ENCODE assay signal across 17 cellular contexts in genomic region chr6:101015541-101015940, GRCh38.
A peak's percentile ranks its signal among the peaks of the same experiment; 100 is the strongest.
DNase-seq lines count a peak whose midpoint lies in the region; ATAC-seq and TF ChIP-seq lines count a peak whose summit lies in the region.
"Had no signal": no experiment of that assay in that cellular context is flagged by ENCODE, and none has a peak within 500 bp of the region (broad histone marks: within the 10 kb centered on the region; RNA-seq: fewer than 3 reads in every experiment).

No MANE protein-coding gene starts in this region.

- peaks cover 0 to 20% (median 5%) of the 10 kb centered on the region in 4 donors for H3K4me1 ChIP-seq in liver (ENCODE audit: control insufficient read depth in 4 of 4, insufficient read depth in 4 of 4, low read length in 3 of 4)

- H3K36me3 ChIP-seq in WERI-Rb-1 (no peaks in the 10 kb centered on the region), liver (ENCODE audit: control insufficient read depth in 4 of 4, insufficient read depth in 3 of 4, low read depth in 1 of 4, low read length in 3 of 4) (no peaks in the 10 kb centered on the region)
- H3K36me3 ChIP-seq: BLaER1 treated with 17β-estradiol and CSF1 and Interleukin-3, amounts not matched to agents 10 nM and 100 nM had no signal

- TF ChIP-seq RAD21 in liver (IDR thresholded peaks at IDR 0.05), result peak; percentile 41 to 50

- H3K27me3 Mint-ChIP-seq in activated T-helper 2 cell treated with anti-CD3 and anti-CD28 coated beads, Interferon-gamma antibody, Interleukin-2, Interleukin-4, amounts not matched to agents 10 μg/mL and 5 μg/mL and 100 μg/mL, durations not matched to agents 14 hours and 24 hours and 36 hours (ENCODE audit: low read depth), result no peaks in the 10 kb centered on the region
- no peaks in the 10 kb centered on the region for H3K27me3 Mint-ChIP-seq in activated CD4-positive, alpha-beta memory T cell treated with anti-CD3 and anti-CD28 coated beads, Interleukin-2, amount 10 ng/mL, durations not matched to agents 7 days and 5 days
- H3K27me3 Mint-ChIP-seq: B cell had no signal

- ATAC-seq in GM18858 (IDR thresholded peaks at IDR 0.05; ENCODE audit: unreplicated experiment), result no peak
- ATAC-seq: CD8-positive, alpha-beta T cell; GM12878 had no signal

- H3K36me3 Mint-ChIP-seq in activated T-helper 2 cell treated with anti-CD3 and anti-CD28 coated beads, Interferon-gamma antibody, Interleukin-2, Interleukin-4, amounts not matched to agents 10 μg/mL and 5 μg/mL and 100 μg/mL, durations not matched to agents 14 hours and 24 hours and 36 hours (ENCODE audit: low read depth), result no peaks in the 10 kb centered on the region
- no peaks in the 10 kb centered on the region for H3K36me3 Mint-ChIP-seq in activated CD4-positive, alpha-beta memory T cell treated with anti-CD3 and anti-CD28 coated beads, Interleukin-2, amount 10 ng/mL, durations not matched to agents 7 days and 5 days (ENCODE audit: low read depth)
- H3K36me3 Mint-ChIP-seq: CD8-positive, alpha-beta T cell had no signal

- intact Hi-C loops in activated T-helper 2 cell treated with anti-CD3 and anti-CD28 coated beads, Interferon-gamma antibody, Interleukin-2, Interleukin-4, amounts not matched to agents 10 μg/mL and 5 μg/mL and 100 μg/mL, durations not matched to agents 14 hours and 24 hours and 36 hours (cut with micrococcal nuclease), result no loop called here

- H3K9me3 Mint-ChIP-seq in activated T-helper 2 cell treated with anti-CD3 and anti-CD28 coated beads, Interferon-gamma antibody, Interleukin-2, Interleukin-4, amounts not matched to agents 10 μg/mL and 5 μg/mL and 100 μg/mL, durations not matched to agents 14 hours and 24 hours and 36 hours, result no peaks in the 10 kb centered on the region
- no peaks in the 10 kb centered on the region for H3K9me3 Mint-ChIP-seq in activated CD4-positive, alpha-beta memory T cell treated with anti-CD3 and anti-CD28 coated beads, Interleukin-2, amount 10 ng/mL, durations not matched to agents 7 days and 5 days
- H3K9me3 Mint-ChIP-seq: CD8-positive, alpha-beta T cell; H9 had no signal

- TF ChIP-seq CTCF in WERI-Rb-1 (IDR thresholded peaks at IDR 0.05; ENCODE audit: low read depth, low read length) (no peak), liver (IDR thresholded peaks at IDR 0.05; ENCODE audit: low read depth, low read length, missing input control) (no peak)

- H3K9ac ChIP-seq in liver (ENCODE audit: low read depth in 1 of 2, low read length in 2 of 2), result no peak overlapping the region
- H3K9ac ChIP-seq: BLaER1 treated with 17β-estradiol and CSF1 and Interleukin-3, amounts not matched to agents 10 nM and 100 nM had no signal

- 36% methylated on average over 1 of the region's 1 CpG for WGBS in liver

- H3K9me3 ChIP-seq in WERI-Rb-1 (ENCODE audit: severe bottlenecking) (no peaks in the 10 kb centered on the region), liver (ENCODE audit: control insufficient read depth in 4 of 4, low read length in 3 of 4) (no peaks in the 10 kb centered on the region)
- H3K9me3 ChIP-seq: BLaER1 treated with 17β-estradiol and CSF1 and Interleukin-3, amounts not matched to agents 10 nM and 100 nM had no signal

- DNase-seq in NCI-H69 (lab: John Stamatoyannopoulos, UW), result peak; percentile 30
- DNase-seq in WERI-Rb-1, result no peak
- DNase-seq in activated T-helper 2 cell treated with anti-CD3 and anti-CD28 coated beads, Interferon-gamma antibody, Interleukin-2, Interleukin-4, amounts not matched to agents 10 μg/mL and 5 μg/mL and 100 μg/mL, durations not matched to agents 14 hours and 24 hours and 36 hours (ENCODE audit: low spot score), result no peak
- no peak for DNase-seq in T-helper 2 cell
- DNase-seq in activated CD4-positive, alpha-beta memory T cell treated with anti-CD3 and anti-CD28 coated beads, Interleukin-2, amount 10 ng/mL, durations not matched to agents 7 days and 5 days, result no peak
- DNase-seq: Calu3; CD8-positive, alpha-beta T cell; DMS 273 treated with DMSO at 0.1 percent for 48 hours; DMS53; DND-41; EL; H9 had no signal

- H3K4me3 ChIP-seq in WERI-Rb-1 (ENCODE audit: low read depth, low read length) (no peak overlapping the region), liver (ENCODE audit: low read depth in 1 of 3, low read length in 3 of 3) (no peak overlapping the region)
- H3K4me3 ChIP-seq: BLaER1 treated with 17β-estradiol and CSF1 and Interleukin-3, amounts not matched to agents 10 nM and 100 nM; GM12878 had no signal

- no peak overlapping the region for H3K4me3 Mint-ChIP-seq in activated T-helper 2 cell treated with anti-CD3 and anti-CD28 coated beads, Interferon-gamma antibody, Interleukin-2, Interleukin-4, amounts not matched to agents 10 μg/mL and 5 μg/mL and 100 μg/mL, durations not matched to agents 14 hours and 24 hours and 36 hours (ENCODE audit: low read depth)
- H3K4me3 Mint-ChIP-seq in activated CD4-positive, alpha-beta memory T cell treated with anti-CD3 and anti-CD28 coated beads, Interleukin-2, amount 10 ng/mL, durations not matched to agents 7 days and 5 days, result no peak overlapping the region
- H3K4me3 Mint-ChIP-seq: B cell; CD8-positive, alpha-beta T cell; H9 had no signal

- no peak overlapping the region for H3K27ac Mint-ChIP-seq in activated T-helper 2 cell treated with anti-CD3 and anti-CD28 coated beads, Interferon-gamma antibody, Interleukin-2, Interleukin-4, amounts not matched to agents 10 μg/mL and 5 μg/mL and 100 μg/mL, durations not matched to agents 14 hours and 24 hours and 36 hours
- no peak overlapping the region for H3K27ac Mint-ChIP-seq in activated CD4-positive, alpha-beta memory T cell treated with anti-CD3 and anti-CD28 coated beads, Interleukin-2, amount 10 ng/mL, durations not matched to agents 7 days and 5 days
- H3K27ac Mint-ChIP-seq: B cell; CD8-positive, alpha-beta T cell; H9 had no signal

- H3K27ac ChIP-seq in WERI-Rb-1 (peak overlapping the region; percentile 7; the same call in 1 of the 2 replicates), liver (ENCODE audit: low read depth in 1 of 2, low read length in 2 of 2) (peak overlapping the region in 1 of 2 donors; percentile 20)
- H3K27ac ChIP-seq: BLaER1 treated with 17β-estradiol and CSF1 and Interleukin-3, amounts not matched to agents 10 nM and 100 nM had no signal

- peaks cover 5% of the 10 kb centered on the region for H3K4me1 Mint-ChIP-seq in activated T-helper 2 cell treated with anti-CD3 and anti-CD28 coated beads, Interferon-gamma antibody, Interleukin-2, Interleukin-4, amounts not matched to agents 10 μg/mL and 5 μg/mL and 100 μg/mL, durations not matched to agents 14 hours and 24 hours and 36 hours (ENCODE audit: low read depth)
- peaks cover 4% of the 10 kb centered on the region for H3K4me1 Mint-ChIP-seq in activated CD4-positive, alpha-beta memory T cell treated with anti-CD3 and anti-CD28 coated beads, Interleukin-2, amount 10 ng/mL, durations not matched to agents 7 days and 5 days
- H3K4me1 Mint-ChIP-seq: H9 had no signal

- POLR2A ChIA-PET in activated CD4-positive, alpha-beta memory T cell treated with anti-CD3 and anti-CD28 coated beads, Interleukin-2, amount 10 ng/mL, durations not matched to agents 7 days and 5 days (lab: Charles Lee), result no interaction called here

- H3K27me3 ChIP-seq in WERI-Rb-1 (ENCODE audit: insufficient read depth, low read depth, severe bottlenecking) (no peaks in the 10 kb centered on the region), liver (ENCODE audit: control insufficient read depth in 4 of 4, insufficient read depth in 4 of 4, low read length in 3 of 4) (no peaks in the 10 kb centered on the region)
- H3K27me3 ChIP-seq: BLaER1 treated with 17β-estradiol and CSF1 and Interleukin-3, amounts not matched to agents 10 nM and 100 nM had no signal

- CTCF ChIA-PET in activated CD4-positive, alpha-beta memory T cell treated with anti-CD3 and anti-CD28 coated beads, Interleukin-2, amount 10 ng/mL, durations not matched to agents 7 days and 5 days (lab: Charles Lee), result no interaction called here

TF ChIP-seq in liver, 16 proteins besides CTCF, POLR2A, EP300 and RAD21 (continues in another document):
- no peak for TF ChIP-seq ATF3 (IDR thresholded peaks at IDR 0.05)
- TF ChIP-seq RXRA (IDR thresholded peaks at IDR 0.05), result peak; percentile 72 to 80
- TF ChIP-seq, protein P1, sequence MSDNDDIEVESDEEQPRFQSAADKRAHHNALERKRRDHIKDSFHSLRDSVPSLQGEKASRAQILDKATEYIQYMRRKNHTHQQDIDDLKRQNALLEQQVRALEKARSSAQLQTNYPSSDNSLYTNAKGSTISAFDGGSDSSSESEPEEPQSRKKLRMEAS (IDR thresholded peaks at IDR 0.05), result peak; percentile 40
- TF ChIP-seq GABPA (IDR thresholded peaks at IDR 0.05 in 1 of 2, conservative IDR thresholded peaks at IDR 0.05 in 1 of 2), result no peak
- TF ChIP-seq SP1 (IDR thresholded peaks at IDR 0.05), result peak; percentile 65
- TF ChIP-seq FOXA2 (IDR thresholded peaks at IDR 0.05), result peak; percentile 33
- no peak for TF ChIP-seq EGR1 (IDR thresholded peaks at IDR 0.05; ENCODE audit: low read depth in 2 of 2)
- no peak for TF ChIP-seq ZBTB33 (IDR thresholded peaks at IDR 0.05)
- peak; percentile 79 for TF ChIP-seq HNF4G (IDR thresholded peaks at IDR 0.05)
- TF ChIP-seq JUND (IDR thresholded peaks at IDR 0.05), result peak; percentile 43 to 52
- TF ChIP-seq NR2F2 (IDR thresholded peaks at IDR 0.05), result no peak
- peak; percentile 64 for TF ChIP-seq YY1 (IDR thresholded peaks at IDR 0.05)
- no peak for TF ChIP-seq FOXA1 (IDR thresholded peaks at IDR 0.05)
